In the genomic region with DNA sequence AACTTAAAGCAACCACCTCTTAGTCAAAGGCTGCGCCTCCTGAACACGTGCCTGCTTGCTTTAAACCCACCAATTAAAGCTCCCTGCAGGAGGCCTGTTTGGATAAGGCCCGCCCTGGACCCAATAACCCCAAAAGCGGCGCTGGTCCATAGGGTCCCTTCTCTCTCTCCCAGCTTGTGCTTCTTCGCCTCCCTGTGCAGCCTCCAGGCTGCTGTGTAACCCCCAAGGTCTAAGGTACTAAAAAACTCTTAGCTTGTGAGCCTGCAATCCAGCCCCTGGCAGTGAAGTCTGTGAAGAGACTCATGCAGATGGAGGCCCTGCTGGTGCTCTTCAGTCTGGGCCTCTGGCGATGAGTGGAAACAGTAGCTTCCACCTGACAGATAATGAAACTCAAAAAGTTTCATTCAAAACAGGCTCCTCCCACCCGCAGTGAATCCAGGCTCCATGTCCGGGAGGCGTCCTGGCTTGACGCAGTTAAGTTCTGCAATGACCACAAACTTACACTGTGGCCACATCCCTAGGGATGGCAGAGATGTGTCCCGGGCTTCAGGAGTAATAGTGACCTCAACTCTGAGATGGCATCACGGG, we compare ENCODE assay signal across 1 cellular context.
TF ChIP-seq lines count a peak whose summit lies in the region.

No MANE protein-coding gene starts in this region.

TF ChIP-seq in IMR-90, 13 proteins besides CTCF, POLR2A, EP300 and RAD21:
- TF ChIP-seq FOS (IDR thresholded peaks at IDR 0.05; ENCODE audit: low read depth, low read length) (no peak), ELK1 (IDR thresholded peaks at IDR 0.05; ENCODE audit: borderline replicate concordance, low read depth, low read length) (no peak), CEBPB (IDR thresholded peaks at IDR 0.05; ENCODE audit: low read depth, low read length) (no peak), BHLHE40 (IDR thresholded peaks at IDR 0.05; ENCODE audit: low read depth, low read length) (no peak), USF2 (IDR thresholded peaks at IDR 0.05; ENCODE audit: low read depth, low read length) (no peak), CHD1 (IDR thresholded peaks at IDR 0.05; ENCODE audit: low read depth, low read length) (no peak)
